ENCODE assay signal across 18 cellular contexts in the genomic region with DNA sequence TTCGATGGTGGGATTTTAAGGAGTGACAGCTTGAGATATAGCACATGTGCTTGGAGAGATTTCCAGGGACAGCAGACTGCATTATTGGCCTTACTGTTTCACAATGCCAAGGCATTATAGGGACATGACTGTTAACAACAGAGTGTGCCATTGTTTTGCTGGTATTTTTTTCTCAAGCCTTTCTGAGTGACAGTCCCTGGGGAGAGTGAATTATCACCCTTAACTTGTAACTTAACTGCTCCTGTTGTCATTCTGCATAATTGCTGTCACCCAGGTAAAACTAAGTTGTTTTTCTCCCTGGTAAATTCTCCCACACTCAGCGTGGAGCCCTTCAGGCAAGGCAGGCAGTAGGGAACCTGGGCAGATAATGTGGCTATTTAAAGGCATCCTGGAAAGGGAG.
DNase-seq lines count a peak whose midpoint lies in the region; ATAC-seq, FAIRE-seq and TF ChIP-seq lines count a peak whose summit lies in the region.
"Had no signal": no experiment of that assay in that cellular context is flagged by ENCODE, and none has a peak within 500 bp of the region (broad histone marks: within the 10 kb centered on the region; RNA-seq: fewer than 3 reads in every experiment).

No MANE protein-coding gene starts in this region.

- no peak overlapping the region for H3K23ac ChIP-seq in H1 (ENCODE audit: insufficient read length)

- no peak overlapping the region for H4K5ac ChIP-seq in H1 (ENCODE audit: insufficient read length, low read depth, low read length)

- H3K79me1 ChIP-seq in H1 (ENCODE audit: low read depth, low read length): no peaks in the 10 kb centered on the region

- H3K9me3 ChIP-seq in H1 (ENCODE audit: insufficient read depth in 2 of 2, low read depth in 1 of 2, low read length in 1 of 2) (no peaks in the 10 kb centered on the region), stomach (no peaks in the 10 kb centered on the region)

- no peaks in the 10 kb centered on the region for H4K20me1 ChIP-seq in H1 (replicated peaks in 1 of 2; ENCODE audit: control insufficient read depth in 1 of 2, insufficient read depth in 2 of 2, low read length in 2 of 2)

- H2BK5ac ChIP-seq in H1 (ENCODE audit: low read depth, low read length): no peak overlapping the region

- TF ChIP-seq EP300 in H1 (IDR thresholded peaks at IDR 0.05; ENCODE audit: borderline replicate concordance in 1 of 2, low read depth in 2 of 2, low read length in 2 of 2) (no peak), stomach (IDR thresholded peaks at IDR 0.05) (no peak)

- no peaks in the 10 kb centered on the region for H3K23me2 ChIP-seq in H1 (ENCODE audit: low read depth, low read length)

- CTCF ChIA-PET in H1 (lab: Charles Lee; ENCODE audit: partially characterized antibody): interaction anchor here (1.2 kb wide), 1 partner anchor 17 kb away, joined by 3 read pairs; no protein-coding TSS in a partner anchor

- intact Hi-C loops in left ventricle myocardium superior (cut with micrococcal nuclease) (no loop called here), left cardiac atrium (cut with DNase I) (no loop called here), stomach (cut with DNase I; ENCODE audit: low total_unique reads) (no loop called here)

- ATAC-seq in left ventricle myocardium superior (peak; percentile 49), left cardiac atrium (no peak)
- ATAC-seq: Panc1 had no signal

- no peak overlapping the region; the same call in 1 of the 2 replicates for H2BK12ac ChIP-seq in H1 (ENCODE audit: low read depth, low read length)

- FAIRE-seq in H1 (lab: Jason Lieb, UNC): no peak

- no peak overlapping the region for H3K27ac ChIP-seq in H1 (ENCODE audit: low read depth, low read length)
- H3K27ac ChIP-seq in stomach: no peak overlapping the region
- H3K27ac ChIP-seq: KMS-11 had no signal

- no peak overlapping the region for H4K91ac ChIP-seq in H1 (replicated peaks; ENCODE audit: insufficient read length, low read length)

- H3K9me3 Mint-ChIP-seq in nephron: no peaks in the 10 kb centered on the region

- H2AK5ac ChIP-seq in H1 (ENCODE audit: low read depth, low read length): no peak overlapping the region

- H2AFZ ChIP-seq in H1 (ENCODE audit: low read length): no peak overlapping the region

- TF ChIP-seq POLR2A in H1 (IDR thresholded peaks at IDR 0.05; ENCODE audit: control extremely low read depth in 1 of 2, low read depth in 2 of 2, low read length in 2 of 2) (no peak), stomach (IDR thresholded peaks at IDR 0.05) (no peak)

- no peak overlapping the region for H3K14ac ChIP-seq in H1 (ENCODE audit: insufficient read length)

- no peaks in the 10 kb centered on the region for H3K27me3 Mint-ChIP-seq in nephron (ENCODE audit: low read depth)
- H3K27me3 Mint-ChIP-seq: B cell; CD4-positive, alpha-beta memory T cell had no signal

- peak overlapping the region; percentile 58 to 87 (median 75) for H3K27ac Mint-ChIP-seq in nephron
- H3K27ac Mint-ChIP-seq: B cell; CD4-positive, alpha-beta memory T cell had no signal

- H2BK20ac ChIP-seq in H1 (ENCODE audit: low read length): no peak overlapping the region

- no peak overlapping the region for H3K4ac ChIP-seq in H1 (replicated peaks; ENCODE audit: insufficient read length, low read depth, low read length)

- no peak overlapping the region for H3K4me3 Mint-ChIP-seq in nephron
- H3K4me3 Mint-ChIP-seq: B cell; CD4-positive, alpha-beta memory T cell had no signal

- H3K4me3 ChIP-seq in H1 (ENCODE audit: extremely low read depth in 1 of 4, insufficient read depth in 2 of 4, low read depth in 3 of 4, low read length in 4 of 4) (no peak overlapping the region), stomach (no peak overlapping the region)

- DNase-seq in left ventricle myocardium superior: no peak
- DNase-seq in left cardiac atrium: no peak
- peak in 1 of 2 experiments; percentile 7 for DNase-seq in H1 (ENCODE audit: low read depth in 1 of 2, low spot score in 2 of 2)
- DNase-seq in kidney glomerular epithelial cell (lab: John Stamatoyannopoulos, UW): no peak
- DNase-seq in NCI-H524 treated with DMSO at 0.1 percent for 48 hours (lab: John Stamatoyannopoulos, UW): no peak
- DNase-seq in stomach: no peak
- DNase-seq: CD4-positive, alpha-beta memory T cell; DMS79 treated with DMSO at 0.1 percent for 48 hours; GDM1; GOT3; NCI-H1092; NCI-H1694 treated with DMSO at 0.1 percent for 48 hours; NCI-H526; SHP77 had no signal

- H4K8ac ChIP-seq in H1 (ENCODE audit: extremely low read depth, insufficient read depth, low read length): no peak overlapping the region

- H3K4me2 ChIP-seq in H1 (ENCODE audit: insufficient read depth in 1 of 2, low read depth in 2 of 2, low read length in 2 of 2): no peak overlapping the region; a peak in 1 of 4 replicates
- H3K4me2 ChIP-seq: KMS-11 had no signal

- H3K18ac ChIP-seq in H1 (ENCODE audit: extremely low read depth, low read length): peak overlapping the region; percentile 21; the same call in 1 of the 2 replicates

- H3K4me1 ChIP-seq in H1 (replicated peaks in 1 of 4; ENCODE audit: control insufficient read depth in 3 of 4, insufficient read depth in 4 of 4, low read length in 3 of 4): peaks cover 0 to 10% (median 6%) of the 10 kb centered on the region in 4 experiments; a peak in 4 of 7 replicates
- H3K4me1 ChIP-seq in stomach: no peaks in the 10 kb centered on the region

- no peak overlapping the region for H3K56ac ChIP-seq in H1 (replicated peaks; ENCODE audit: insufficient read length, low read depth, low read length)

- 54% methylated on average over 2 of the region's 2 CpGs; no CpG with 5 or more reads in 1 of the 2 experiments for WGBS in H1 (ENCODE audit: extremely low coverage in 1 of 2, insufficient coverage in 1 of 2, insufficient read length in 1 of 2, insufficient replicate concordance in 2 of 2, low coverage in 1 of 2, low lambda C conversion rate in 2 of 2, missing lambda C conversion rate in 1 of 2), 2 experiments
- 51 to 65% (median 54%) methylated on average over 2 of the region's 2 CpGs for WGBS in stomach, 5 donors

- no peak for TF ChIP-seq RAD21 in H1 (IDR thresholded peaks at IDR 0.05 in 1 of 2, conservative IDR thresholded peaks at IDR 0.05 in 1 of 2; ENCODE audit: low read depth in 2 of 2, low read length in 2 of 2)

- no peaks in the 10 kb centered on the region for H3K27me3 ChIP-seq in H1 (replicated peaks in 1 of 4; ENCODE audit: control insufficient read depth in 3 of 4, extremely low read depth in 1 of 4, insufficient read depth in 3 of 4, low read length in 3 of 4)
- no peaks in the 10 kb centered on the region for H3K27me3 ChIP-seq in stomach

- no peak for TF ChIP-seq CTCF in H1 (IDR thresholded peaks at IDR 0.05; ENCODE audit: control extremely low read depth in 1 of 3, insufficient read depth in 1 of 3, low read depth in 1 of 3, low read length in 3 of 3)
- TF ChIP-seq CTCF in nephron (IDR thresholded peaks at IDR 0.05; ENCODE audit: unreplicated experiment in 3 of 3): no peak
- TF ChIP-seq CTCF in stomach (IDR thresholded peaks at IDR 0.05): no peak

- H3K9ac ChIP-seq in H1 (replicated peaks in 1 of 4; ENCODE audit: extremely low read depth in 1 of 4, low read depth in 3 of 4, low read length in 3 of 4): no peak overlapping the region
- H3K9ac ChIP-seq: KMS-11 had no signal

- H3K79me2 ChIP-seq in H1 (ENCODE audit: control insufficient read depth in 1 of 2, insufficient read depth in 2 of 2, low read length in 2 of 2): no peaks in the 10 kb centered on the region

- peaks cover 20% of the 10 kb centered on the region for H3K4me1 Mint-ChIP-seq in nephron
- H3K4me1 Mint-ChIP-seq: B cell; CD4-positive, alpha-beta memory T cell had no signal

- POLR2A ChIA-PET in H1 (lab: Charles Lee; ENCODE audit: partially characterized antibody): no interaction called here

- H2BK15ac ChIP-seq in H1 (ENCODE audit: low read length): peak overlapping the region; percentile 20; the same call in 1 of the 2 replicates

- no peak overlapping the region for H2BK120ac ChIP-seq in H1 (replicated peaks; ENCODE audit: low read depth, low read length)

- H3K36me3 ChIP-seq in H1 (ENCODE audit: control insufficient read depth in 2 of 4, insufficient read depth in 4 of 4, low read length in 3 of 4): no peaks in the 10 kb centered on the region
- H3K36me3 ChIP-seq in stomach: no peaks in the 10 kb centered on the region

- H3K36me3 Mint-ChIP-seq in nephron (ENCODE audit: low read depth): no peaks in the 10 kb centered on the region
- H3K36me3 Mint-ChIP-seq: CD4-positive, alpha-beta memory T cell had no signal

TF ChIP-seq in H1, 55 proteins besides CTCF, POLR2A, EP300 and RAD21:
- TF ChIP-seq CTBP2 (IDR thresholded peaks at IDR 0.05; ENCODE audit: borderline replicate concordance, insufficient read depth, insufficient read length, low read length): no peak
- no peak for TF ChIP-seq CHD1 (IDR thresholded peaks at IDR 0.05; ENCODE audit: low read depth, low read length)
- no peak for TF ChIP-seq ATF3 (IDR thresholded peaks at IDR 0.05; ENCODE audit: insufficient read depth, low read depth, low read length)
- no peak for TF ChIP-seq SUZ12 (IDR thresholded peaks at IDR 0.05; ENCODE audit: low read length)
- no peak for TF ChIP-seq USF2 (IDR thresholded peaks at IDR 0.05; ENCODE audit: low read length)
- TF ChIP-seq, protein P1, sequence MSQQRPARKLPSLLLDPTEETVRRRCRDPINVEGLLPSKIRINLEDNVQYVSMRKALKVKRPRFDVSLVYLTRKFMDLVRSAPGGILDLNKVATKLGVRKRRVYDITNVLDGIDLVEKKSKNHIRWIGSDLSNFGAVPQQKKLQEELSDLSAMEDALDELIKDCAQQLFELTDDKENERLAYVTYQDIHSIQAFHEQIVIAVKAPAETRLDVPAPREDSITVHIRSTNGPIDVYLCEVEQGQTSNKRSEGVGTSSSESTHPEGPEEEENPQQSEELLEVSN (IDR thresholded peaks at IDR 0.05): no peak
- TF ChIP-seq GTF2F1 (IDR thresholded peaks at IDR 0.05; ENCODE audit: borderline replicate concordance, low read depth, low read length): no peak
